ENCODE assay signal across 1 cellular context in the genomic region with DNA sequence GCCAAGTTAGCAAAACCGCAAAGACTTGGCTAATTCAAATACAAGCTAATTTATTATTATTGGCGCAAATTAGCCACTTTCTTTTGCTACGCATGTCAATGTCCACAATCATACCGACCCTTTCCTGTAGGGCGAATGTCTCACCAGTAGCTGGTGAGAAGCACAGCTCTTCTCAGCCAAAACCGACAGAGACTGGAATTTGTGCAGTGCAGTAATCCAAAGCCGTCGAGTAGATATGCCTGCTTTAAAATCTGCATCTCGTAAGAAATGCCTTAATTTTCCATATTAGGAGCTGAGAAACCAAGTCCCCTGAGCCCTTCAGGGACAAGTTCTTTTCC.
A peak's percentile ranks its signal among the peaks of the same experiment; 100 is the strongest.
TF ChIP-seq lines count a peak whose summit lies in the region.

No MANE protein-coding gene starts in this region.

TF ChIP-seq in K562, 482 proteins besides CTCF, POLR2A, EP300 and RAD21 (continued from another document and continues in another):
- TF ChIP-seq, protein P1, sequence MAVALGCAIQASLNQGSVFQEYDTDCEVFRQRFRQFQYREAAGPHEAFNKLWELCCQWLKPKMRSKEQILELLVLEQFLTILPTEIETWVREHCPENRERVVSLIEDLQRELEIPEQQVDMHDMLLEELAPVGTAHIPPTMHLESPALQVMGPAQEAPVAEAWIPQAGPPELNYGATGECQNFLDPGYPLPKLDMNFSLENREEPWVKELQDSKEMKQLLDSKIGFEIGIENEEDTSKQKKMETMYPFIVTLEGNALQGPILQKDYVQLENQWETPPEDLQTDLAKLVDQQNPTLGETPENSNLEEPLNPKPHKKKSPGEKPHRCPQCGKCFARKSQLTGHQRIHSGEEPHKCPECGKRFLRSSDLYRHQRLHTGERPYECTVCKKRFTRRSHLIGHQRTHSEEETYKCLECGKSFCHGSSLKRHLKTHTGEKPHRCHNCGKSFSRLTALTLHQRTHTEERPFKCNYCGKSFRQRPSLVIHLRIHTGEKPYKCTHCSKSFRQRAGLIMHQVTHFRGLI (CRISPR knock-in tag; IDR thresholded peaks at IDR 0.05): no peak
- TF ChIP-seq ASH1L (IDR thresholded peaks at IDR 0.05; ENCODE audit: borderline replicate concordance, low read depth, partially characterized antibody): no peak
- no peak for TF ChIP-seq TFAM (CRISPR knock-in tag; conservative IDR thresholded peaks at IDR 0.05)
- no peak for TF ChIP-seq TRIM24 (IDR thresholded peaks at IDR 0.05)
- TF ChIP-seq, protein P2, sequence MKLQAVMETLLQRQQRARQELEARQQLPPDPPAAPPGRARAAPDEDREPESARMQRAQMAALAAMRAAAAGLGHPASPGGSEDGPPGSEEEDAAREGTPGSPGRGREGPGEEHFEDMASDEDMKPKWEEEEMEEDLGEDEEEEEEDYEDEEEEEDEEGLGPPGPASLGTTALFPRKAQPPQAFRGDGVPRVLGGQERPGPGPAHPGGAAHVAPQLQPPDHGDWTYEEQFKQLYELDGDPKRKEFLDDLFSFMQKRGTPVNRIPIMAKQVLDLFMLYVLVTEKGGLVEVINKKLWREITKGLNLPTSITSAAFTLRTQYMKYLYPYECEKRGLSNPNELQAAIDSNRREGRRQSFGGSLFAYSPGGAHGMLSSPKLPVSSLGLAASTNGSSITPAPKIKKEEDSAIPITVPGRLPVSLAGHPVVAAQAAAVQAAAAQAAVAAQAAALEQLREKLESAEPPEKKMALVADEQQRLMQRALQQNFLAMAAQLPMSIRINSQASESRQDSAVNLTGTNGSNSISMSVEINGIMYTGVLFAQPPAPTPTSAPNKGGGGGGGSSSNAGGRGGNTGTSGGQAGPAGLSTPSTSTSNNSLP (IDR thresholded peaks at IDR 0.05; ENCODE audit: borderline replicate concordance, low read depth, low read length): no peak
- no peak for TF ChIP-seq JUN (IDR thresholded peaks at IDR 0.05; ENCODE audit: borderline replicate concordance, low read depth, low read length)
- TF ChIP-seq JUN (CRISPR knock-in tag; IDR thresholded peaks at IDR 0.05; ENCODE audit: borderline replicate concordance): no peak
- TF ChIP-seq TARDBP (IDR thresholded peaks at IDR 0.05): no peak
- TF ChIP-seq ERF (CRISPR knock-in tag; IDR thresholded peaks at IDR 0.05): 0 out of 2 replicates have a peak, but pooled peaks have one; percentile 84
- no peak for TF ChIP-seq ZBTB8A (IDR thresholded peaks at IDR 0.05; ENCODE audit: partially characterized antibody)
- TF ChIP-seq TAF7 (tag; IDR thresholded peaks at IDR 0.05): no peak; the same call in 1 of the 2 replicates
- TF ChIP-seq PHTF2 (CRISPR knock-in tag; IDR thresholded peaks at IDR 0.05): no peak
- no peak for TF ChIP-seq FOSL1 (tag; conservative IDR thresholded peaks at IDR 0.05)
- TF ChIP-seq FOXK1 (CRISPR knock-in tag; IDR thresholded peaks at IDR 0.05; ENCODE audit: borderline replicate concordance): 0 out of 2 replicates have a peak, but pooled peaks have one; percentile 45
- no peak for TF ChIP-seq DDX20 (tag; IDR thresholded peaks at IDR 0.05; ENCODE audit: low read depth)
- no peak for TF ChIP-seq MTA2 (IDR thresholded peaks at IDR 0.05; ENCODE audit: low read depth)
- TF ChIP-seq ZNF384 (IDR thresholded peaks at IDR 0.05; ENCODE audit: low read depth, low read length): no peak
- TF ChIP-seq, protein P3, sequence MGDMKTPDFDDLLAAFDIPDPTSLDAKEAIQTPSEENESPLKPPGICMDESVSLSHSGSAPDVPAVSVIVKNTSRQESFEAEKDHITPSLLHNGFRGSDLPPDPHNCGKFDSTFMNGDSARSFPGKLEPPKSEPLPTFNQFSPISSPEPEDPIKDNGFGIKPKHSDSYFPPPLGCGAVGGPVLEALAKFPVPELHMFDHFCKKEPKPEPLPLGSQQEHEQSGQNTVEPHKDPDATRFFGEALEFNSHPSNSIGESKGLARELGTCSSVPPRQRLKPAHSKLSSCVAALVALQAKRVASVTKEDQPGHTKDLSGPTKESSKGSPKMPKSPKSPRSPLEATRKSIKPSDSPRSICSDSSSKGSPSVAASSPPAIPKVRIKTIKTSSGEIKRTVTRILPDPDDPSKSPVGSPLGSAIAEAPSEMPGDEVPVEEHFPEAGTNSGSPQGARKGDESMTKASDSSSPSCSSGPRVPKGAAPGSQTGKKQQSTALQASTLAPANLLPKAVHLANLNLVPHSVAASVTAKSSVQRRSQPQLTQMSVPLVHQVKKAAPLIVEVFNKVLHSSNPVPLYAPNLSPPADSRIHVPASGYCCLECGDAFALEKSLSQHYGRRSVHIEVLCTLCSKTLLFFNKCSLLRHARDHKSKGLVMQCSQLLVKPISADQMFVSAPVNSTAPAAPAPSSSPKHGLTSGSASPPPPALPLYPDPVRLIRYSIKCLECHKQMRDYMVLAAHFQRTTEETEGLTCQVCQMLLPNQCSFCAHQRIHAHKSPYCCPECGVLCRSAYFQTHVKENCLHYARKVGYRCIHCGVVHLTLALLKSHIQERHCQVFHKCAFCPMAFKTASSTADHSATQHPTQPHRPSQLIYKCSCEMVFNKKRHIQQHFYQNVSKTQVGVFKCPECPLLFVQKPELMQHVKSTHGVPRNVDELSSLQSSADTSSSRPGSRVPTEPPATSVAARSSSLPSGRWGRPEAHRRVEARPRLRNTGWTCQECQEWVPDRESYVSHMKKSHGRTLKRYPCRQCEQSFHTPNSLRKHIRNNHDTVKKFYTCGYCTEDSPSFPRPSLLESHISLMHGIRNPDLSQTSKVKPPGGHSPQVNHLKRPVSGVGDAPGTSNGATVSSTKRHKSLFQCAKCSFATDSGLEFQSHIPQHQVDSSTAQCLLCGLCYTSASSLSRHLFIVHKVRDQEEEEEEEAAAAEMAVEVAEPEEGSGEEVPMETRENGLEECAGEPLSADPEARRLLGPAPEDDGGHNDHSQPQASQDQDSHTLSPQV (IDR thresholded peaks at IDR 0.05): 0 out of 2 replicates have a peak, but pooled peaks have one; percentile 45
- no peak for TF ChIP-seq POLR2AphosphoS2 (IDR thresholded peaks at IDR 0.05; ENCODE audit: low read length)
- no peak for TF ChIP-seq NFE2 (IDR thresholded peaks at IDR 0.05; ENCODE audit: low read depth)
- TF ChIP-seq, protein P4, sequence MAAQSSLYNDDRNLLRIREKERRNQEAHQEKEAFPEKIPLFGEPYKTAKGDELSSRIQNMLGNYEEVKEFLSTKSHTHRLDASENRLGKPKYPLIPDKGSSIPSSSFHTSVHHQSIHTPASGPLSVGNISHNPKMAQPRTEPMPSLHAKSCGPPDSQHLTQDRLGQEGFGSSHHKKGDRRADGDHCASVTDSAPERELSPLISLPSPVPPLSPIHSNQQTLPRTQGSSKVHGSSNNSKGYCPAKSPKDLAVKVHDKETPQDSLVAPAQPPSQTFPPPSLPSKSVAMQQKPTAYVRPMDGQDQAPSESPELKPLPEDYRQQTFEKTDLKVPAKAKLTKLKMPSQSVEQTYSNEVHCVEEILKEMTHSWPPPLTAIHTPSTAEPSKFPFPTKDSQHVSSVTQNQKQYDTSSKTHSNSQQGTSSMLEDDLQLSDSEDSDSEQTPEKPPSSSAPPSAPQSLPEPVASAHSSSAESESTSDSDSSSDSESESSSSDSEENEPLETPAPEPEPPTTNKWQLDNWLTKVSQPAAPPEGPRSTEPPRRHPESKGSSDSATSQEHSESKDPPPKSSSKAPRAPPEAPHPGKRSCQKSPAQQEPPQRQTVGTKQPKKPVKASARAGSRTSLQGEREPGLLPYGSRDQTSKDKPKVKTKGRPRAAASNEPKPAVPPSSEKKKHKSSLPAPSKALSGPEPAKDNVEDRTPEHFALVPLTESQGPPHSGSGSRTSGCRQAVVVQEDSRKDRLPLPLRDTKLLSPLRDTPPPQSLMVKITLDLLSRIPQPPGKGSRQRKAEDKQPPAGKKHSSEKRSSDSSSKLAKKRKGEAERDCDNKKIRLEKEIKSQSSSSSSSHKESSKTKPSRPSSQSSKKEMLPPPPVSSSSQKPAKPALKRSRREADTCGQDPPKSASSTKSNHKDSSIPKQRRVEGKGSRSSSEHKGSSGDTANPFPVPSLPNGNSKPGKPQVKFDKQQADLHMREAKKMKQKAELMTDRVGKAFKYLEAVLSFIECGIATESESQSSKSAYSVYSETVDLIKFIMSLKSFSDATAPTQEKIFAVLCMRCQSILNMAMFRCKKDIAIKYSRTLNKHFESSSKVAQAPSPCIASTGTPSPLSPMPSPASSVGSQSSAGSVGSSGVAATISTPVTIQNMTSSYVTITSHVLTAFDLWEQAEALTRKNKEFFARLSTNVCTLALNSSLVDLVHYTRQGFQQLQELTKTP (IDR thresholded peaks at IDR 0.05; ENCODE audit: low read depth in 1 of 2, partially characterized antibody in 2 of 2): peak; percentile 49 to 53
- TF ChIP-seq RBM14 (IDR thresholded peaks at IDR 0.05; ENCODE audit: borderline replicate concordance, insufficient read depth, low read depth, low read length): no peak
- TF ChIP-seq ZNF696 (CRISPR knock-in tag; conservative IDR thresholded peaks at IDR 0.05): no peak
- TF ChIP-seq, protein P5, sequence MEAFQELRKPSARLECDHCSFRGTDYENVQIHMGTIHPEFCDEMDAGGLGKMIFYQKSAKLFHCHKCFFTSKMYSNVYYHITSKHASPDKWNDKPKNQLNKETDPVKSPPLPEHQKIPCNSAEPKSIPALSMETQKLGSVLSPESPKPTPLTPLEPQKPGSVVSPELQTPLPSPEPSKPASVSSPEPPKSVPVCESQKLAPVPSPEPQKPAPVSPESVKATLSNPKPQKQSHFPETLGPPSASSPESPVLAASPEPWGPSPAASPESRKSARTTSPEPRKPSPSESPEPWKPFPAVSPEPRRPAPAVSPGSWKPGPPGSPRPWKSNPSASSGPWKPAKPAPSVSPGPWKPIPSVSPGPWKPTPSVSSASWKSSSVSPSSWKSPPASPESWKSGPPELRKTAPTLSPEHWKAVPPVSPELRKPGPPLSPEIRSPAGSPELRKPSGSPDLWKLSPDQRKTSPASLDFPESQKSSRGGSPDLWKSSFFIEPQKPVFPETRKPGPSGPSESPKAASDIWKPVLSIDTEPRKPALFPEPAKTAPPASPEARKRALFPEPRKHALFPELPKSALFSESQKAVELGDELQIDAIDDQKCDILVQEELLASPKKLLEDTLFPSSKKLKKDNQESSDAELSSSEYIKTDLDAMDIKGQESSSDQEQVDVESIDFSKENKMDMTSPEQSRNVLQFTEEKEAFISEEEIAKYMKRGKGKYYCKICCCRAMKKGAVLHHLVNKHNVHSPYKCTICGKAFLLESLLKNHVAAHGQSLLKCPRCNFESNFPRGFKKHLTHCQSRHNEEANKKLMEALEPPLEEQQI (IDR thresholded peaks at IDR 0.05): no peak
- TF ChIP-seq ZNF121 (CRISPR knock-in tag; conservative IDR thresholded peaks at IDR 0.05): no peak
- TF ChIP-seq LEF1 (IDR thresholded peaks at IDR 0.05): peak; percentile 49
- TF ChIP-seq, protein P6, sequence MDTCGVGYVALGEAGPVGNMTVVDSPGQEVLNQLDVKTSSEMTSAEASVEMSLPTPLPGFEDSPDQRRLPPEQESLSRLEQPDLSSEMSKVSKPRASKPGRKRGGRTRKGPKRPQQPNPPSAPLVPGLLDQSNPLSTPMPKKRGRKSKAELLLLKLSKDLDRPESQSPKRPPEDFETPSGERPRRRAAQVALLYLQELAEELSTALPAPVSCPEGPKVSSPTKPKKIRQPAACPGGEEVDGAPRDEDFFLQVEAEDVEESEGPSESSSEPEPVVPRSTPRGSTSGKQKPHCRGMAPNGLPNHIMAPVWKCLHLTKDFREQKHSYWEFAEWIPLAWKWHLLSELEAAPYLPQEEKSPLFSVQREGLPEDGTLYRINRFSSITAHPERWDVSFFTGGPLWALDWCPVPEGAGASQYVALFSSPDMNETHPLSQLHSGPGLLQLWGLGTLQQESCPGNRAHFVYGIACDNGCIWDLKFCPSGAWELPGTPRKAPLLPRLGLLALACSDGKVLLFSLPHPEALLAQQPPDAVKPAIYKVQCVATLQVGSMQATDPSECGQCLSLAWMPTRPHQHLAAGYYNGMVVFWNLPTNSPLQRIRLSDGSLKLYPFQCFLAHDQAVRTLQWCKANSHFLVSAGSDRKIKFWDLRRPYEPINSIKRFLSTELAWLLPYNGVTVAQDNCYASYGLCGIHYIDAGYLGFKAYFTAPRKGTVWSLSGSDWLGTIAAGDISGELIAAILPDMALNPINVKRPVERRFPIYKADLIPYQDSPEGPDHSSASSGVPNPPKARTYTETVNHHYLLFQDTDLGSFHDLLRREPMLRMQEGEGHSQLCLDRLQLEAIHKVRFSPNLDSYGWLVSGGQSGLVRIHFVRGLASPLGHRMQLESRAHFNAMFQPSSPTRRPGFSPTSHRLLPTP (IDR thresholded peaks at IDR 0.05; ENCODE audit: borderline replicate concordance, extremely low read depth, insufficient read length): no peak
- 0 out of 2 replicates have a peak, but pooled peaks have one; percentile 75 for TF ChIP-seq NR4A1 (CRISPR knock-in tag; IDR thresholded peaks at IDR 0.05)
- no peak for TF ChIP-seq NR4A1 (tag; IDR thresholded peaks at IDR 0.05)
- TF ChIP-seq ZNF431 (CRISPR knock-in tag; IDR thresholded peaks at IDR 0.05): no peak
- no peak for TF ChIP-seq HNRNPL (IDR thresholded peaks at IDR 0.05; ENCODE audit: low read depth, low read length)
- TF ChIP-seq, protein P7, sequence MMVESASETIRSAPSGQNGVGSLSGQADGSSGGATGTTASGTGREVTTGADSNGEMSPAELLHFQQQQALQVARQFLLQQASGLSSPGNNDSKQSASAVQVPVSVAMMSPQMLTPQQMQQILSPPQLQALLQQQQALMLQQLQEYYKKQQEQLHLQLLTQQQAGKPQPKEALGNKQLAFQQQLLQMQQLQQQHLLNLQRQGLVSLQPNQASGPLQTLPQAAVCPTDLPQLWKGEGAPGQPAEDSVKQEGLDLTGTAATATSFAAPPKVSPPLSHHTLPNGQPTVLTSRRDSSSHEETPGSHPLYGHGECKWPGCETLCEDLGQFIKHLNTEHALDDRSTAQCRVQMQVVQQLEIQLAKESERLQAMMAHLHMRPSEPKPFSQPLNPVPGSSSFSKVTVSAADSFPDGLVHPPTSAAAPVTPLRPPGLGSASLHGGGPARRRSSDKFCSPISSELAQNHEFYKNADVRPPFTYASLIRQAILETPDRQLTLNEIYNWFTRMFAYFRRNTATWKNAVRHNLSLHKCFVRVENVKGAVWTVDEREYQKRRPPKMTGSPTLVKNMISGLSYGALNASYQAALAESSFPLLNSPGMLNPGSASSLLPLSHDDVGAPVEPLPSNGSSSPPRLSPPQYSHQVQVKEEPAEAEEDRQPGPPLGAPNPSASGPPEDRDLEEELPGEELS (CRISPR knock-in tag; IDR thresholded peaks at IDR 0.05; ENCODE audit: borderline replicate concordance): no peak
- TF ChIP-seq SRSF1 (IDR thresholded peaks at IDR 0.05; ENCODE audit: low read depth, low read length): no peak
- TF ChIP-seq ZKSCAN3 (CRISPR knock-in tag; IDR thresholded peaks at IDR 0.05): no peak
- TF ChIP-seq BMI1 (IDR thresholded peaks at IDR 0.05; ENCODE audit: low read length): no peak
- no peak for TF ChIP-seq ZSCAN32 (CRISPR knock-in tag; IDR thresholded peaks at IDR 0.05)
- TF ChIP-seq KHSRP (IDR thresholded peaks at IDR 0.05): no peak
- no peak for TF ChIP-seq ZNF436 (CRISPR knock-in tag; IDR thresholded peaks at IDR 0.05)
- no peak for TF ChIP-seq MCM2 (IDR thresholded peaks at IDR 0.05; ENCODE audit: low read depth)
- no peak for TF ChIP-seq NONO (IDR thresholded peaks at IDR 0.05; ENCODE audit: low read depth in 2 of 2, low read length in 1 of 2)
- no peak for TF ChIP-seq CBFA2T2 (conservative IDR thresholded peaks at IDR 0.05)
- no peak for TF ChIP-seq ZNF146 (CRISPR knock-in tag; IDR thresholded peaks at IDR 0.05; ENCODE audit: unreplicated experiment)
